8 cellular contexts compared by ENCODE assay signal in the genomic region with DNA sequence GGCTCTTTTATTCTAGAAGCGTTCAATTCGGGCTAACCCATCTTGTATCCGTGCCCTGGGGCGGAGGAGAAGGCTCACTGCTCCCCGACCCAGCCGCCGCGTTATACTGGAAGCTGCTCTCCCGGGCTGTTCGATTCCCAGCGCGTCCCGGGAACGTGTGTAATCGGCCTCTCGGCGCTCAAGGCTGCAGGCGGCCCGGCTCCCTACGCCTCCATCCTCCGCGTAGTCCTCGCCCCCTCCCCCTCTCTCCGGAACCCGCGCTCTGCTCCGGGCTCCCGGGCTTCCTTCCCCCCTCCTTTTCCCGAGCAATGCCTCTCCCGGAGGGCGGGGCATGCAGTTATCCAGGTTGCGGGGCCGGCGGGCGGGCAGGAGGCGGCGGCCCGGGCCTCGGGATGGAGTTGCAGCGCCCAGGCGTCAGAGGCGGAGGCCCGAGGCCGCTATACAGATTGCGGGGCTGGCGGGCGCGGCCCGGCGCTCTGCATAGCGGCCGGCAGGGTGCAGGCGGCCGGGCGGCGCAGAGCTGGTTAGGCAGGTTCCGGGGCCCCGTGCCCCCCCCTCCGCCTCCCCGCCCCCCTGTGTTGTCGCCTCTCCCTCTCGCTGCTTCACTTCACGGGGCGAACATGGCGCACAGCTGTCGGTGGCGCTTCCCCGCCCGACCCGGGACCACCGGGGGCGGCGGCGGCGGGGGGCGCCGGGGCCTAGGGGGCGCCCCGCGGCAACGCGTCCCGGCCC. TPM values are rescaled to one million over a fixed set of nuclear protein-coding genes. Genes with fewer than 3 reads are reported as not detected.
DNase-seq lines count a peak whose midpoint lies in the region; ATAC-seq and TF ChIP-seq lines count a peak whose summit lies in the region.

KMT2A (plus strand) TSS at position 600 of the 732 bp plus-strand sequence; CDS start at position 621, 21 bp downstream.

- H2BK20ac ChIP-seq in IMR-90 (ENCODE audit: low read depth, low read length) = no peak within 1 kb of the TSS

- H3K18ac ChIP-seq in IMR-90 (ENCODE audit: low read depth, low read length) = peak within 1 kb of the TSS; percentile 73

- H4K8ac ChIP-seq in IMR-90 (ENCODE audit: low read depth in 2 of 2, low read length in 2 of 2) = peak within 1 kb of the TSS; percentile 62 to 71; a peak in 3 of 4 replicates

- H3K27me3 Mint-ChIP-seq in Calu3 (ENCODE audit: unreplicated experiment) = no peaks in the 10 kb centered on the region

- peak within 1 kb of the TSS; percentile 83 for H3K9ac ChIP-seq in IMR-90 (ENCODE audit: low read depth, low read length)

- H4K5ac ChIP-seq in IMR-90 (ENCODE audit: low read depth, low read length) = peak within 1 kb of the TSS; percentile 66

- peaks cover 6% of the 10 kb centered on the region for H3K4me1 ChIP-seq in IMR-90 (ENCODE audit: control insufficient read depth, insufficient read depth, low read length)
- peaks cover 40% of the 10 kb centered on the region for H3K4me1 ChIP-seq in OCI-LY7 (ENCODE audit: insufficient read depth, low read length, poor library complexity, severe bottlenecking)
- H3K4me1 ChIP-seq in mononuclear cell (ENCODE audit: insufficient read depth, low read length) = peaks cover 47% of the 10 kb centered on the region

- peak; percentile 98 for DNase-seq in Calu3
- peak; percentile 95 for DNase-seq in IMR-90
- peak; percentile 97 for DNase-seq in OCI-LY7 (ENCODE audit: low spot score)
- DNase-seq in activated T-cell treated with anti-CD3 and anti-CD28 coated beads for 1 hour (ENCODE audit: low read depth) = peak; percentile 92
- peak; percentile 62 for DNase-seq in epidermal melanocyte (ENCODE audit: insufficient read length, low spot score)
- DNase-seq in stimulated activated CD8-positive, alpha-beta memory T cell treated with anti-CD3 and anti-CD28 coated beads, Interleukin-2, amount 100 ng/mL, for 48 hours (ENCODE audit: low read depth in 2 of 2) = peak; percentile 90 to 95

- H3K79me1 ChIP-seq in IMR-90 (ENCODE audit: low read depth in 1 of 2, low read length in 2 of 2) = peaks cover 0 to 42% of the 10 kb centered on the region in 2 experiments; a peak in 2 of 4 replicates

- peak within 1 kb of the TSS; percentile 86 for H3K23ac ChIP-seq in IMR-90 (ENCODE audit: low read depth, low read length)

- no peak; the same call in 1 of the 2 replicates for TF ChIP-seq POLR2A in IMR-90 (IDR thresholded peaks at IDR 0.05; ENCODE audit: low read depth, low read length)

- H3K36me3 ChIP-seq in IMR-90 (ENCODE audit: control insufficient read depth, insufficient read depth, low read length) (no peaks in the 10 kb centered on the region), OCI-LY7 (ENCODE audit: insufficient read depth, low read length) (peaks cover 23% of the 10 kb centered on the region)

- H3K27ac ChIP-seq in IMR-90 (ENCODE audit: insufficient read depth, low read length) (peak within 1 kb of the TSS; percentile 95), OCI-LY7 (ENCODE audit: low read depth, low read length, poor library complexity, severe bottlenecking) (peak within 1 kb of the TSS; percentile 93)

- H2AK9ac ChIP-seq in IMR-90 (replicated peaks; ENCODE audit: low read depth, low read length, poor library complexity) = peak within 1 kb of the TSS; percentile 99

- H3K79me2 ChIP-seq in OCI-LY7 (ENCODE audit: insufficient read depth, low read depth, low read length) = peaks cover 45% of the 10 kb centered on the region

- peak within 1 kb of the TSS; percentile 99 for H3K4me3 ChIP-seq in IMR-90 (ENCODE audit: insufficient read depth, low read depth, low read length)
- H3K4me3 ChIP-seq in OCI-LY7 (ENCODE audit: low read depth, low read length, poor library complexity, severe bottlenecking) = peak within 1 kb of the TSS; percentile 87
- peak within 1 kb of the TSS; percentile 79 for H3K4me3 ChIP-seq in mononuclear cell (ENCODE audit: low read length)

- no peak within 1 kb of the TSS for H2BK15ac ChIP-seq in IMR-90 (ENCODE audit: low read depth, low read length)

- peak within 1 kb of the TSS; percentile 100 for H3K4me2 ChIP-seq in IMR-90 (ENCODE audit: low read depth, low read length)
- peak within 1 kb of the TSS; percentile 95 for H3K4me2 ChIP-seq in OCI-LY7 (ENCODE audit: low read length)

- peak within 1 kb of the TSS; percentile 53 for H4K91ac ChIP-seq in IMR-90 (ENCODE audit: insufficient read depth, low read depth, low read length)

- peak within 1 kb of the TSS; percentile 72 for H3K27ac Mint-ChIP-seq in Calu3 (ENCODE audit: unreplicated experiment)

- POLR2A ChIA-PET in IMR-90 (lab: Charles Lee; ENCODE audit: unreplicated experiment) = no interaction called here
- POLR2A ChIA-PET in OCI-LY7 (lab: Charles Lee) = interaction anchor here (0.6 to 1.8 kb wide), 11 partner anchors 8 to 491 kb away, joined by 3 to 14 read pairs (median 4); no protein-coding TSS in a partner anchor

- no peaks in the 10 kb centered on the region for H3K9me3 ChIP-seq in IMR-90 (ENCODE audit: control insufficient read depth, insufficient read depth, low read length)
- H3K9me3 ChIP-seq in OCI-LY7 (ENCODE audit: low read length) = no peaks in the 10 kb centered on the region
- no peaks in the 10 kb centered on the region for H3K9me3 ChIP-seq in mononuclear cell (ENCODE audit: low read depth, low read length)

- H2AFZ ChIP-seq in IMR-90 (replicated peaks; ENCODE audit: low read length, poor library complexity) (peak within 1 kb of the TSS; percentile 96), OCI-LY7 (ENCODE audit: low read length) (peak within 1 kb of the TSS; percentile 72)

- in situ Hi-C loops in IMR-90 (cut with MboI; ENCODE audit: low sequenced_read_pairs) = no loop called here

- H3K27me3 ChIP-seq in IMR-90 (ENCODE audit: control insufficient read depth, insufficient read depth, low read length) (no peaks in the 10 kb centered on the region), mononuclear cell (ENCODE audit: insufficient read depth, low read length) (no peaks in the 10 kb centered on the region)

- H3K4me3 Mint-ChIP-seq in Calu3 (ENCODE audit: low read depth, unreplicated experiment) = peak within 1 kb of the TSS; percentile 88

- peaks cover 50% of the 10 kb centered on the region for H3K36me3 Mint-ChIP-seq in Calu3 (ENCODE audit: insufficient read depth, unreplicated experiment)

- dilution Hi-C loops in IMR-90 (cut with HindIII; ENCODE audit: low sequenced_read_pairs, unreplicated experiment) = no loop called here

- CTCF ChIA-PET in Calu3 (lab: Charles Lee) (interaction anchor here (0.6 kb wide), 1 partner anchor 26 kb away, joined by 3 read pairs; no protein-coding TSS in a partner anchor), IMR-90 (lab: Yijun Ruan, JAX) (no interaction called here), OCI-LY7 (lab: Charles Lee; ENCODE audit: unreplicated experiment) (no interaction called here)

- H4K20me1 ChIP-seq in IMR-90 (ENCODE audit: insufficient read depth, low read length) = peaks cover 44% of the 10 kb centered on the region
- peaks cover 26% of the 10 kb centered on the region for H4K20me1 ChIP-seq in OCI-LY7 (ENCODE audit: insufficient read depth, low read length)

- H3K4ac ChIP-seq in IMR-90 (ENCODE audit: low read depth, low read length) = peak within 1 kb of the TSS; percentile 89

- BruUV-seq in Calu3 (replicated peaks; lab: Mats Ljungman, UMichigan) = no TSS peak
- BruUV-seq in IMR-90 (replicated peaks; lab: Mats Ljungman, UMichigan) = no TSS peak
- no TSS peak for BruUV-seq in OCI-LY7 (replicated peaks; lab: Mats Ljungman, UMichigan)

- H2BK5ac ChIP-seq in IMR-90 (ENCODE audit: low read depth, low read length, poor library complexity, severe bottlenecking) = peak within 1 kb of the TSS; percentile 91

- no peak for TF ChIP-seq RAD21 in IMR-90 (IDR thresholded peaks at IDR 0.05; ENCODE audit: low read length)

- H3K4me1 Mint-ChIP-seq in Calu3 (ENCODE audit: low read depth, unreplicated experiment) = peaks cover 9% of the 10 kb centered on the region

- TF ChIP-seq CTCF in Calu3 (IDR thresholded peaks at IDR 0.05; ENCODE audit: unreplicated experiment) (no peak), IMR-90 (conservative IDR thresholded peaks at IDR 0.05; ENCODE audit: low read depth, low read length) (no peak), OCI-LY7 (conservative IDR thresholded peaks at IDR 0.05; ENCODE audit: low read length) (no peak; the same call in 1 of the 2 replicates)

- WGBS in IMR-90 (ENCODE audit: extremely low coverage in 2 of 2, insufficient read length in 1 of 2), 2 experiments = 0% methylated on average over 26 of the region's 83 CpGs; no CpG with 5 or more reads in 1 of the 2 experiments

- H3K14ac ChIP-seq in IMR-90 (replicated peaks; ENCODE audit: low read depth, low read length) = peak within 1 kb of the TSS; percentile 66

- H2BK120ac ChIP-seq in IMR-90 (ENCODE audit: low read depth, low read length) = 0 out of 2 replicates have a peak within 1 kb of the TSS, but pooled peaks have one; percentile 37

- H3K9me2 ChIP-seq in OCI-LY7 (ENCODE audit: insufficient read depth, low read length) = no peaks in the 10 kb centered on the region

- no peaks in the 10 kb centered on the region for H3K9me1 ChIP-seq in IMR-90 (ENCODE audit: insufficient read depth, low read length)

- peak; percentile 52 for ATAC-seq in GM21528 (IDR thresholded peaks at IDR 0.05; ENCODE audit: low FRiP score, unreplicated experiment)
- ATAC-seq in IMR-90 (ENCODE audit: low read depth) = peak; percentile 86

- intact Hi-C loops in Calu3 (cut with micrococcal nuclease; ENCODE audit: unreplicated experiment) (loop anchor here (5.0 kb wide), 1 partner anchor 34 kb away; the partner anchor contains the start of gene ATP5MG), IMR-90 (cut with micrococcal nuclease) (loop anchor here (1.0 to 5.0 kb wide), 2 partner anchors 34 to 51 kb away; no protein-coding TSS in a partner anchor), OCI-LY7 (cut with micrococcal nuclease; ENCODE audit: unreplicated experiment) (loop anchor here (1.0 to 5.0 kb wide), 5 partner anchors 35 to 429 kb away; partner anchors contain the start of genes ARCN1, ATP5MG and TMEM25)

- H3K56ac ChIP-seq in IMR-90 (ENCODE audit: extremely low read depth, insufficient read depth, low read length) = peak within 1 kb of the TSS; percentile 49

- H3K9me3 Mint-ChIP-seq in Calu3 (ENCODE audit: low read depth, unreplicated experiment) = no peaks in the 10 kb centered on the region

- 0 out of 2 replicates have a peak within 1 kb of the TSS, but pooled peaks have one; percentile 51 for H2AK5ac ChIP-seq in IMR-90 (ENCODE audit: low read depth, low read length)

TF ChIP-seq in IMR-90, 13 proteins besides CTCF, POLR2A, EP300 and RAD21:
- TF ChIP-seq BHLHE40 (IDR thresholded peaks at IDR 0.05; ENCODE audit: low read depth, low read length) (0 out of 2 replicates have a peak, but pooled peaks have one; percentile 2), RCOR1 (IDR thresholded peaks at IDR 0.05; ENCODE audit: insufficient replicate concordance, low read length) (no peak), FOS (IDR thresholded peaks at IDR 0.05; ENCODE audit: low read depth, low read length) (peak; percentile 100), MAZ (IDR thresholded peaks at IDR 0.05; ENCODE audit: borderline replicate concordance, low read depth, low read length) (peak; percentile 98)

RNA-seq across cellular contexts. Expression of gene KMT2A, which starts in this region (rescaled TPM):
- total RNA-seq in Calu3 (2022) (58.1 and 61.8 TPM in 2 replicates), IMR-90 (2012; rRNA removed) (19.7 and 21.1 TPM in 2 replicates), OCI-LY7 (2022) (90.0 and 96.4 TPM in 2 replicates), mononuclear cell (126 TPM)
- 15.0 and 18.2 TPM in 2 replicates for polyA plus RNA-seq in IMR-90 (2012; rRNA removed)
- 6.1 and 6.3 TPM in 2 replicates for polyA plus RNA-seq in IMR-90 (2012; cell fraction: cytosol; rRNA removed)
- 26.7 and 54.4 TPM in 2 replicates for polyA plus RNA-seq in IMR-90 (2012; cell fraction: nucleus; rRNA removed; ENCODE audit: low replicate concordance)
- total RNA-seq in OCI-LY7 (2014; rRNA removed; shearing (Covaris generic)) = 55.8 and 58.8 TPM in 2 replicates

Comparison
In these comparisons a context has a peak if more than half of its experiments do, and no peak if none do; other contexts are left out.
1. Peak in every context shown above with its lines: DNase-seq, ATAC-seq, H3K4me3 ChIP-seq and H3K27ac ChIP-seq.